Comparison of ENCODE assay signal across 8 cellular contexts in genomic region chr1:182084487-182085316, GRCh38. TPM values are rescaled to one million over a fixed set of nuclear protein-coding genes. Genes with fewer than 3 reads are reported as not detected.
DNase-seq lines count a peak whose midpoint lies in the region; ATAC-seq and TF ChIP-seq lines count a peak whose summit lies in the region.

No MANE protein-coding gene starts in this region.

- intact Hi-C loops in Caco-2 (cut with micrococcal nuclease; ENCODE audit: unreplicated experiment) (loop anchor here (1.0 to 5.0 kb wide), 7 partner anchors 59 to 698 kb away; no protein-coding TSS in a partner anchor), tibial artery (cut with DNase I; ENCODE audit: low total_unique reads) (loop anchor here (2.0 to 10.0 kb wide), 3 partner anchors 312 to 710 kb away; partner anchors contain the start of gene RNASEL)

- no peaks in the 10 kb centered on the region for H3K36me3 Mint-ChIP-seq in Caco-2 (ENCODE audit: insufficient read depth, unreplicated experiment)
- no peaks in the 10 kb centered on the region for H3K36me3 Mint-ChIP-seq in osteocyte (ENCODE audit: unreplicated experiment)

- DNase-seq in Caco-2 (peak; percentile 86 to 92), MG63 (peak; percentile 68), SJSA1 (ENCODE audit: low read depth in 1 of 2, low spot score in 2 of 2) (peak; percentile 68 to 73), germinal center (ENCODE audit: low spot score) (peak; percentile 60), osteocyte (ENCODE audit: extremely low spot score, unreplicated experiment) (peak; percentile 94), tibial artery (peak; percentile 90 to 92)
- peak; percentile 19 to 69 (median 60) for DNase-seq in activated naive CD4-positive, alpha-beta T cell (lab: John Stamatoyannopoulos, UW)

- H3K4me3 ChIP-seq in Caco-2 (ENCODE audit: low read depth, low read length) (no peak overlapping the region), MG63 (no peak overlapping the region), SJSA1 (no peak overlapping the region), tibial artery (no peak overlapping the region)

- H3K36me3 ChIP-seq in Caco-2 (ENCODE audit: control insufficient read depth, insufficient read depth, low read length) (no peaks in the 10 kb centered on the region), MG63 (no peaks in the 10 kb centered on the region), SJSA1 (no peaks in the 10 kb centered on the region), tibial artery (no peaks in the 10 kb centered on the region)

- H3K27me3 ChIP-seq in Caco-2 (replicated peaks; ENCODE audit: control insufficient read depth, insufficient read depth, low read length) (no peaks in the 10 kb centered on the region), MG63 (no peaks in the 10 kb centered on the region; the same call in 1 of the 2 replicates), SJSA1 (replicated peaks) (no peaks in the 10 kb centered on the region), tibial artery (no peaks in the 10 kb centered on the region)

- CTCF ChIA-PET in Caco-2 (lab: Charles Lee) = interaction anchor here (0.6 to 1.6 kb wide), 15 partner anchors 17 to 706 kb away, joined by 3 to 20 read pairs (median 4); partner anchors contain the start of gene GLUL

- no TSS peak for BruUV-seq in Caco-2 (replicated peaks; lab: Mats Ljungman, UMichigan)

- H3K4me1 Mint-ChIP-seq in Caco-2 (ENCODE audit: low read depth, unreplicated experiment) = peaks cover 8% of the 10 kb centered on the region
- peaks cover 7% of the 10 kb centered on the region for H3K4me1 Mint-ChIP-seq in osteocyte (ENCODE audit: unreplicated experiment)

- TF ChIP-seq CTCF in Caco-2 (IDR thresholded peaks at IDR 0.05; ENCODE audit: insufficient read depth in 1 of 2, low read depth in 1 of 2, low read length in 1 of 2, severe bottlenecking in 1 of 2, unreplicated experiment in 1 of 2) (peak; percentile 72 to 92), osteocyte (IDR thresholded peaks at IDR 0.05) (peak; percentile 84), tibial artery (IDR thresholded peaks at IDR 0.05) (peak; percentile 81 to 85)

- H3K9me3 Mint-ChIP-seq in Caco-2 (ENCODE audit: unreplicated experiment) (no peaks in the 10 kb centered on the region), osteocyte (ENCODE audit: unreplicated experiment) (no peaks in the 10 kb centered on the region)

- H3K9me3 ChIP-seq in Caco-2 (no peaks in the 10 kb centered on the region), MG63 (no peaks in the 10 kb centered on the region), SJSA1 (replicated peaks) (no peaks in the 10 kb centered on the region), tibial artery (no peaks in the 10 kb centered on the region)

- peak; percentile 84 for ATAC-seq in GM21529 (IDR thresholded peaks at IDR 0.05; ENCODE audit: unreplicated experiment)

- POLR2A ChIA-PET in Caco-2 (lab: Charles Lee) = no interaction called here

- no peak overlapping the region for H3K27ac Mint-ChIP-seq in Caco-2 (ENCODE audit: unreplicated experiment)
- H3K27ac Mint-ChIP-seq in osteocyte (ENCODE audit: unreplicated experiment) = peak overlapping the region; percentile 59

- H3K27me3 Mint-ChIP-seq in Caco-2 (ENCODE audit: insufficient read depth, unreplicated experiment) = no peaks in the 10 kb centered on the region
- H3K27me3 Mint-ChIP-seq in osteocyte (ENCODE audit: unreplicated experiment) = no peaks in the 10 kb centered on the region

- peaks cover 33% of the 10 kb centered on the region for H3K4me1 ChIP-seq in Caco-2
- peaks cover 4% of the 10 kb centered on the region; the same call in 1 of the 2 replicates for H3K4me1 ChIP-seq in SJSA1 (replicated peaks)
- peaks cover 0 to 8% (median 2%) of the 10 kb centered on the region in 4 donors for H3K4me1 ChIP-seq in tibial artery

- H3K4me3 Mint-ChIP-seq in Caco-2 (ENCODE audit: unreplicated experiment) (no peak overlapping the region), osteocyte (ENCODE audit: unreplicated experiment) (peak overlapping the region; percentile 8)

- H3K27ac ChIP-seq in SJSA1 = no peak overlapping the region
- no peak overlapping the region for H3K27ac ChIP-seq in tibial artery

RNA-seq across cellular contexts. Expression of gene ZNF648, which starts 23.2 kb away (rescaled TPM):
- total RNA-seq in Caco-2 (2022) (not detected in 2 replicates), osteocyte (not detected in 2 replicates)
- total RNA-seq in MG63 (2014; rRNA removed; shearing (Covaris generic); ENCODE audit: low replicate concordance) = not detected in 2 replicates
- not detected in 2 replicates for total RNA-seq in SJSA1 (2014; rRNA removed; shearing (Covaris generic))
